ENCODE assay signal across 22 cellular contexts in the genomic region with DNA sequence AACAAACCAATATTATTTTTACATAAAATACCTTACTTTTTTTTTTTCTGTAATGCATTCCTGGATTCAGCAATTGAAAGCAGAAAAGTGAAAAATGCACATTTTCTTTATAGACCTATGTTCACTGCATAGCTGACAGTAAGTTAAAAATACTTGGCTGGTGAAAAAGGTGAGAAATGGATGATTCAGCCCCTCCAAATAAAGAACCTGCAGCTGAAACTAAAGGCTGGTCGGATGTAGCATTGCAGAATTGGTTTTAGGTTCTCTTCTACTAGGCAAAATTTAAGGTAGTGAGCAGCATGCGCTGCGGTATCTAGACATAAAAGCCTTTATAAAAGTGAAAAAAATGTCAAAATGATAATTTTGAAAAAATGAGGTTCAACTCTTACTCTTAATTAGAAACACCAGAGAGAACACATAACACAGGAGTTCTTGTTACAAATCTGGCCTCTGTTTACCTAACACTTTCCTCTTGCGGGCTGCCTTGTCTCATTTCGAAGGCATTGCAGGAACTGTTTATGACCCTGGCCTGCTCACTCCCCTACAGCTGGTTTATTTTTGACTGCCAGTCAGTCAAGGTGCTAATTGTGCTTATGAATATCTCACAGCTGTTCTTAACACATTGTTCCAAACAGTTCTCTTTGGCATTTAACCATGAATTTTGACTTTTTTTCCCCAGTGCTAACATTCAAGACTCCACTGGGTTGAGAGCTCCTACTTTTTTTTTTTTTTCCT.
DNase-seq lines count a peak whose midpoint lies in the region; ATAC-seq, FAIRE-seq and TF ChIP-seq lines count a peak whose summit lies in the region.
"Had no signal": no experiment of that assay in that cellular context is flagged by ENCODE, and none has a peak within 500 bp of the region (broad histone marks: within the 10 kb centered on the region; RNA-seq: fewer than 3 reads in every experiment).

No MANE protein-coding gene starts in this region.

- no peak for TF ChIP-seq EP300 in gastroesophageal sphincter (IDR thresholded peaks at IDR 0.05)

- no peak overlapping the region for H2BK15ac ChIP-seq in neuronal stem cell (ENCODE audit: low read length)

- 33 to 54% methylated on average over 5 of the region's 5 CpGs for WGBS in gastroesophageal sphincter (ENCODE audit: low coverage in 1 of 2), 2 donors
- no CpG with 5 or more reads among the region's 5 CpGs for WGBS in neuronal stem cell (ENCODE audit: extremely low coverage in 2 of 2, insufficient read length in 2 of 2, insufficient replicate concordance in 1 of 2), 2 donors

- H3K4me1 Mint-ChIP-seq in naive thymus-derived CD4-positive, alpha-beta T cell: peaks cover 8 to 21% (median 11%) of the 10 kb centered on the region in 7 donors

- H3K4me1 ChIP-seq in gastroesophageal sphincter (peaks cover 0 to 24% (median 7%) of the 10 kb centered on the region in 3 donors), neuronal stem cell (ENCODE audit: control insufficient read depth in 2 of 2, insufficient read depth in 1 of 2, low read depth in 1 of 2, low read length in 2 of 2) (peaks cover 0 to 1% of the 10 kb centered on the region in 2 donors)
- H3K4me1 ChIP-seq in naive thymus-derived CD4-positive, alpha-beta T cell (ENCODE audit: control insufficient read depth in 2 of 2, insufficient read depth in 2 of 2, low read length in 2 of 2): peaks cover 4 to 33% of the 10 kb centered on the region in 2 donors
- H3K4me1 ChIP-seq: SJCRH30, testis had no signal

- H3K14ac ChIP-seq in neuronal stem cell (ENCODE audit: low read length): no peak overlapping the region

- no peaks in the 10 kb centered on the region for H3K79me1 ChIP-seq in neuronal stem cell (ENCODE audit: low read depth, low read length)

- H3K27ac Mint-ChIP-seq in naive thymus-derived CD4-positive, alpha-beta T cell: no peak overlapping the region
- H3K27ac Mint-ChIP-seq: activated CD4-positive, alpha-beta T cell treated with anti-CD3 and anti-CD28 coated beads, Interleukin-2, amount 10 ng/mL, durations not matched to agents 7 days and 5 days; activated naive CD8-positive, alpha-beta T cell treated with anti-CD3 and anti-CD28 coated beads, Interleukin-2, amount 50 U/mL, for 24 hours; memory B cell had no signal

- H3K4me3 ChIP-seq in gastroesophageal sphincter (no peak overlapping the region), neuronal stem cell (ENCODE audit: low read length in 2 of 2) (no peak overlapping the region)
- H3K4me3 ChIP-seq in naive thymus-derived CD4-positive, alpha-beta T cell (ENCODE audit: low read length): no peak overlapping the region
- H3K4me3 ChIP-seq: PC-9, SJCRH30, smooth muscle cell, testis had no signal

- H3K4ac ChIP-seq in neuronal stem cell (ENCODE audit: low read length): no peak overlapping the region

- TF ChIP-seq POLR2A in gastroesophageal sphincter (IDR thresholded peaks at IDR 0.05): no peak

- H4K91ac ChIP-seq in neuronal stem cell (ENCODE audit: low read depth, low read length, poor library complexity): no peak overlapping the region

- H3K4me3 Mint-ChIP-seq in naive thymus-derived CD4-positive, alpha-beta T cell: no peak overlapping the region
- H3K4me3 Mint-ChIP-seq: activated CD4-positive, alpha-beta T cell treated with anti-CD3 and anti-CD28 coated beads, Interleukin-2, amount 10 ng/mL, durations not matched to agents 7 days and 5 days; activated naive CD8-positive, alpha-beta T cell treated with anti-CD3 and anti-CD28 coated beads, Interleukin-2, amount 50 U/mL, for 24 hours; memory B cell; naive thymus-derived CD8-positive, alpha-beta T cell had no signal

- H2BK5ac ChIP-seq in neuronal stem cell (ENCODE audit: low read length): no peak overlapping the region

- ATAC-seq in GM19351 (IDR thresholded peaks at IDR 0.05; ENCODE audit: unreplicated experiment) (peak; percentile 77), gastroesophageal sphincter (peak; percentile 61)
- ATAC-seq in naive thymus-derived CD4-positive, alpha-beta T cell: no peak
- ATAC-seq: activated naive CD8-positive, alpha-beta T cell treated with anti-CD3 and anti-CD28 coated beads, Interleukin-2, amount 50 U/mL, for 24 hours; naive thymus-derived CD8-positive, alpha-beta T cell had no signal

- DNase-seq in KBM-7 (peak; percentile 60), neuronal stem cell (ENCODE audit: low spot score) (no peak), frontal cortex (ENCODE audit: low spot score in 2 of 2) (no peak), substantia nigra (lab: John Stamatoyannopoulos, UW) (no peak)
- no peak for DNase-seq in naive thymus-derived CD4-positive, alpha-beta T cell
- DNase-seq: activated CD4-positive, alpha-beta T cell treated with anti-CD3 and anti-CD28 coated beads, Interleukin-2, amount 10 ng/mL, durations not matched to agents 7 days and 5 days; activated naive CD8-positive, alpha-beta T cell treated with anti-CD3 and anti-CD28 coated beads, Interleukin-2, amount 50 U/mL, for 24 hours; HCEC 1CT; naive thymus-derived CD8-positive, alpha-beta T cell; NCI-H82; PC-9; T-helper 1 cell; testis had no signal

- FAIRE-seq in frontal cortex (lab: Jason Lieb, UNC): no peak
- FAIRE-seq: endothelial cell of umbilical vein, GM18507, keratinocyte had no signal

- H3K27me3 Mint-ChIP-seq in naive thymus-derived CD4-positive, alpha-beta T cell: no peaks in the 10 kb centered on the region
- H3K27me3 Mint-ChIP-seq: activated CD4-positive, alpha-beta T cell treated with anti-CD3 and anti-CD28 coated beads, Interleukin-2, amount 10 ng/mL, durations not matched to agents 7 days and 5 days; activated naive CD8-positive, alpha-beta T cell treated with anti-CD3 and anti-CD28 coated beads, Interleukin-2, amount 50 U/mL, for 24 hours; memory B cell; naive thymus-derived CD8-positive, alpha-beta T cell had no signal

- in situ Hi-C loops in KBM-7 (cut with MboI; ENCODE audit: low pct_unique_long_range_greater_than_20kb, low sequenced_read_pairs): no loop called here

- intact Hi-C loops in naive thymus-derived CD4-positive, alpha-beta T cell (cut with micrococcal nuclease): no loop called here

- H3K18ac ChIP-seq in neuronal stem cell (ENCODE audit: low read length): no peak overlapping the region

- H3K23ac ChIP-seq in neuronal stem cell (ENCODE audit: low read depth, low read length, poor library complexity): no peak overlapping the region

- no peak overlapping the region for H3K9ac ChIP-seq in neuronal stem cell (ENCODE audit: low read depth, low read length, poor library complexity)

- H2AFZ ChIP-seq in neuronal stem cell (ENCODE audit: low read length): peak overlapping the region; percentile 33
- H2AFZ ChIP-seq: PC-9 had no signal

- H2BK120ac ChIP-seq in neuronal stem cell (ENCODE audit: low read depth, low read length): no peak overlapping the region

- CTCF ChIA-PET in naive thymus-derived CD4-positive, alpha-beta T cell (lab: Charles Lee): interaction anchor here (0.6 kb wide), 1 partner anchor 11 kb away, joined by 3 read pairs; no protein-coding TSS in a partner anchor

- H3K27me3 ChIP-seq in gastroesophageal sphincter: no peaks in the 10 kb centered on the region
- no peaks in the 10 kb centered on the region for H3K27me3 ChIP-seq in neuronal stem cell (ENCODE audit: control insufficient read depth in 3 of 3, insufficient read depth in 3 of 3, low read depth in 1 of 3, low read length in 3 of 3)
- H3K27me3 ChIP-seq in naive thymus-derived CD4-positive, alpha-beta T cell (ENCODE audit: control insufficient read depth in 2 of 2, insufficient read depth in 2 of 2, low read length in 2 of 2): no peaks in the 10 kb centered on the region
- H3K27me3 ChIP-seq: SJCRH30, testis had no signal

- no peak overlapping the region for H4K8ac ChIP-seq in neuronal stem cell (ENCODE audit: low read depth, low read length)

- H3K9me3 ChIP-seq in gastroesophageal sphincter (no peaks in the 10 kb centered on the region), neuronal stem cell (replicated peaks in 1 of 2; ENCODE audit: control insufficient read depth in 2 of 2, insufficient read depth in 1 of 2, low read depth in 1 of 2, low read length in 2 of 2) (peaks cover 0 to 5% of the 10 kb centered on the region in 2 donors)
- H3K9me3 ChIP-seq in naive thymus-derived CD4-positive, alpha-beta T cell (ENCODE audit: control insufficient read depth in 2 of 3, low read length in 3 of 3): no peaks in the 10 kb centered on the region
- H3K9me3 ChIP-seq: SJCRH30, testis had no signal

- peak overlapping the region; percentile 5 to 58 (median 28) for H3K27ac ChIP-seq in gastroesophageal sphincter
- H3K27ac ChIP-seq in neuronal stem cell (replicated peaks; ENCODE audit: low read length): no peak overlapping the region
- H3K27ac ChIP-seq in substantia nigra (ENCODE audit: low read depth, low read length, poor library complexity, severe bottlenecking): no peak overlapping the region
- no peak overlapping the region for H3K27ac ChIP-seq in naive thymus-derived CD4-positive, alpha-beta T cell (ENCODE audit: low read depth, low read length)
- H3K27ac ChIP-seq: C4-2B, PC-9, SJCRH30, testis had no signal

- peak in 1 of 4 experiments; percentile 13 for TF ChIP-seq CTCF in gastroesophageal sphincter (IDR thresholded peaks at IDR 0.05)

- H2BK12ac ChIP-seq in neuronal stem cell (ENCODE audit: low read length): no peak overlapping the region

- H3K36me3 ChIP-seq in gastroesophageal sphincter (no peaks in the 10 kb centered on the region), neuronal stem cell (replicated peaks in 1 of 2; ENCODE audit: control insufficient read depth in 2 of 2, insufficient read depth in 2 of 2, low read length in 2 of 2) (no peaks in the 10 kb centered on the region)
- H3K36me3 ChIP-seq in naive thymus-derived CD4-positive, alpha-beta T cell (ENCODE audit: control insufficient read depth in 2 of 3, insufficient read depth in 3 of 3, low read length in 3 of 3): no peaks in the 10 kb centered on the region
- H3K36me3 ChIP-seq: SJCRH30 had no signal

- H2AK5ac ChIP-seq in neuronal stem cell (ENCODE audit: low read depth, low read length): no peak overlapping the region

- POLR2A ChIA-PET in naive thymus-derived CD4-positive, alpha-beta T cell (lab: Charles Lee): interaction anchor here (0.5 to 0.6 kb wide), 2 partner anchors 420 to 582 kb away, joined by 3 read pairs; no protein-coding TSS in a partner anchor

- H3K36me3 Mint-ChIP-seq in naive thymus-derived CD4-positive, alpha-beta T cell: peaks cover 0 to 4% (median 3%) of the 10 kb centered on the region in 5 donors
- H3K36me3 Mint-ChIP-seq: memory B cell had no signal

- H3K4me2 ChIP-seq in neuronal stem cell (ENCODE audit: insufficient read depth, low read length, poor library complexity, severe bottlenecking): no peak overlapping the region
- H3K4me2 ChIP-seq: PC-9, smooth muscle cell had no signal

- H3K9me3 Mint-ChIP-seq in naive thymus-derived CD4-positive, alpha-beta T cell: peaks cover 0 to 4% (median 0%) of the 10 kb centered on the region in 11 donors
- H3K9me3 Mint-ChIP-seq: activated naive CD8-positive, alpha-beta T cell treated with anti-CD3 and anti-CD28 coated beads, Interleukin-2, amount 50 U/mL, for 24 hours had no signal

Comparison
In these comparisons a context has a peak if more than half of its experiments do, and no peak if none do; other contexts are left out.
1. H3K27ac ChIP-seq: peak in gastroesophageal sphincter (4 of 4); none in neuronal stem cell (single experiment), substantia nigra (single experiment) and naive thymus-derived CD4-positive, alpha-beta T cell (single experiment).